ENCODE assay signal across 1 cellular context in the genomic region with DNA sequence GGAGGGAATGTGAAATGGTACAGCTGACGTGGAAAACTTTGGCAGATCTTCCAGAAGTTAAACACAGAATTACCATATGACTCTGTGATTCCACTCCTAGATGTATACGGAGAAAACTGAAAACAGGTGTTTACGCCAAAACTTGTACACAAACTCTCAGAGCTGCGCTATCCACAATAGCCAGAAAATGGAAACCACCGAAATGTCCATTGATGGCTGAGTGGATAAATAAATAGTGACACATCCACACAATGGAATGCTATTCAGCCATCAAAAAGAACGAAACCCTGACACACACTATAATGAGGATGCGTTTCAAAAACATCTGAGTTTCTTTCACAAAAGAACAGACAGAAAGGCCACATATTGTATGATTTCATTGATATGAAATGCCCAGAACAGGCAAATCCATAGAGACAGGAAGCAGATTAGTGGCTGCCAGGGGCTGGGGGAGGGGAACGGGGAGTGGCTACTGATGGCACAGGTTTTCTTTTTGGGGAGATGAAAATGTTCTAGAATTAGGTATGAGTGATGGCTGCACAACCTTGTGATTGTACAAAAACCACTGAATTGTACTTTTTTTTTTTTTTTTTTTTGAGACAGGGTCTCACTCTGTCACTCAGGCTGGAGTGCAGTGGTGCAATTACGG.
TF ChIP-seq lines count a peak whose summit lies in the region.

No MANE protein-coding gene starts in this region.

TF ChIP-seq in GM23338, 12 proteins besides CTCF, POLR2A, EP300 and RAD21 (continued from another document):
- TF ChIP-seq, protein P1, sequence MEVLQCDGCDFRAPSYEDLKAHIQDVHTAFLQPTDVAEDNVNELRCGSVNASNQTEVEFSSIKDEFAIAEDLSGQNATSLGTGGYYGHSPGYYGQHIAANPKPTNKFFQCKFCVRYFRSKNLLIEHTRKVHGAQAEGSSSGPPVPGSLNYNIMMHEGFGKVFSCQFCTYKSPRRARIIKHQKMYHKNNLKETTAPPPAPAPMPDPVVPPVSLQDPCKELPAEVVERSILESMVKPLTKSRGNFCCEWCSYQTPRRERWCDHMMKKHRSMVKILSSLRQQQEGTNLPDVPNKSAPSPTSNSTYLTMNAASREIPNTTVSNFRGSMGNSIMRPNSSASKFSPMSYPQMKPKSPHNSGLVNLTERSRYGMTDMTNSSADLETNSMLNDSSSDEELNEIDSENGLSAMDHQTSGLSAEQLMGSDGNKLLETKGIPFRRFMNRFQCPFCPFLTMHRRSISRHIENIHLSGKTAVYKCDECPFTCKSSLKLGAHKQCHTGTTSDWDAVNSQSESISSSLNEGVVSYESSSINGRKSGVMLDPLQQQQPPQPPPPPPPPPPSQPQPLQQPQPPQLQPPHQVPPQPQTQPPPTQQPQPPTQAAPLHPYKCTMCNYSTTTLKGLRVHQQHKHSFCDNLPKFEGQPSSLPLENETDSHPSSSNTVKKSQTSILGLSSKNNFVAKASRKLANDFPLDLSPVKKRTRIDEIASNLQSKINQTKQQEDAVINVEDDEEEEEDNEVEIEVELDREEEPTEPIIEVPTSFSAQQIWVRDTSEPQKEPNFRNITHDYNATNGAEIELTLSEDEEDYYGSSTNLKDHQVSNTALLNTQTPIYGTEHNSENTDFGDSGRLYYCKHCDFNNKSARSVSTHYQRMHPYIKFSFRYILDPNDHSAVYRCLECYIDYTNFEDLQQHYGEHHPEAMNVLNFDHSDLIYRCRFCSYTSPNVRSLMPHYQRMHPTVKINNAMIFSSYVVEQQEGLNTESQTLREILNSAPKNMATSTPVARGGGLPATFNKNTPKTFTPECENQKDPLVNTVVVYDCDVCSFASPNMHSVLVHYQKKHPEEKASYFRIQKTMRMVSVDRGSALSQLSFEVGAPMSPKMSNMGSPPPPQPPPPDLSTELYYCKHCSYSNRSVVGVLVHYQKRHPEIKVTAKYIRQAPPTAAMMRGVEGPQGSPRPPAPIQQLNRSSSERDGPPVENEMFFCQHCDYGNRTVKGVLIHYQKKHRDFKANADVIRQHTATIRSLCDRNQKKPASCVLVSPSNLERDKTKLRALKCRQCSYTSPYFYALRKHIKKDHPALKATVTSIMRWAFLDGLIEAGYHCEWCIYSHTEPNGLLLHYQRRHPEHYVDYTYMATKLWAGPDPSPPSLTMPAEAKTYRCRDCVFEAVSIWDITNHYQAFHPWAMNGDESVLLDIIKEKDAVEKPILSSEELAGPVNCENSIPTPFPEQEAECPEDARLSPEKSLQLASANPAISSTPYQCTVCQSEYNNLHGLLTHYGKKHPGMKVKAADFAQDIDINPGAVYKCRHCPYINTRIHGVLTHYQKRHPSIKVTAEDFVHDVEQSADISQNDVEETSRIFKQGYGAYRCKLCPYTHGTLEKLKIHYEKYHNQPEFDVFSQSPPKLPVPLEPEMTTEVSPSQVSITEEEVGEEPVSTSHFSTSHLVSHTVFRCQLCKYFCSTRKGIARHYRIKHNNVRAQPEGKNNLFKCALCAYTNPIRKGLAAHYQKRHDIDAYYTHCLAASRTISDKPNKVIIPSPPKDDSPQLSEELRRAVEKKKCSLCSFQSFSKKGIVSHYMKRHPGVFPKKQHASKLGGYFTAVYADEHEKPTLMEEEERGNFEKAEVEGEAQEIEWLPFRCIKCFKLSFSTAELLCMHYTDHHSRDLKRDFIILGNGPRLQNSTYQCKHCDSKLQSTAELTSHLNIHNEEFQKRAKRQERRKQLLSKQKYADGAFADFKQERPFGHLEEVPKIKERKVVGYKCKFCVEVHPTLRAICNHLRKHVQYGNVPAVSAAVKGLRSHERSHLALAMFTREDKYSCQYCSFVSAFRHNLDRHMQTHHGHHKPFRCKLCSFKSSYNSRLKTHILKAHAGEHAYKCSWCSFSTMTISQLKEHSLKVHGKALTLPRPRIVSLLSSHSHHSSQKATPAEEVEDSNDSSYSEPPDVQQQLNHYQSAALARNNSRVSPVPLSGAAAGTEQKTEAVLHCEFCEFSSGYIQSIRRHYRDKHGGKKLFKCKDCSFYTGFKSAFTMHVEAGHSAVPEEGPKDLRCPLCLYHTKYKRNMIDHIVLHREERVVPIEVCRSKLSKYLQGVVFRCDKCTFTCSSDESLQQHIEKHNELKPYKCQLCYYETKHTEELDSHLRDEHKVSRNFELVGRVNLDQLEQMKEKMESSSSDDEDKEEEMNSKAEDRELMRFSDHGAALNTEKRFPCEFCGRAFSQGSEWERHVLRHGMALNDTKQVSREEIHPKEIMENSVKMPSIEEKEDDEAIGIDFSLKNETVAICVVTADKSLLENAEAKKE (CRISPR knock-in tag; IDR thresholded peaks at IDR 0.05): no peak
